In genomic region chr22:39601180-39601535, GRCh38 we compare ENCODE assay signal across 2 cellular contexts.
TF ChIP-seq lines count a peak whose summit lies in the region.

No MANE protein-coding gene starts in this region.

TF ChIP-seq in GM12878, 131 proteins besides CTCF, POLR2A, EP300 and RAD21:
- no peak for TF ChIP-seq CBX3 (IDR thresholded peaks at IDR 0.05; ENCODE audit: borderline replicate concordance, low read depth)
- no peak for TF ChIP-seq ZNF274 (IDR thresholded peaks at IDR 0.05; ENCODE audit: insufficient read depth, insufficient read length)
- no peak for TF ChIP-seq RBBP5 (conservative IDR thresholded peaks at IDR 0.05)
- no peak for TF ChIP-seq MYC (IDR thresholded peaks at IDR 0.05; ENCODE audit: insufficient read depth, insufficient read length, insufficient replicate concordance, low read length, severe bottlenecking)
- no peak for TF ChIP-seq JUNB (IDR thresholded peaks at IDR 0.05)
- no peak for TF ChIP-seq GATAD2B (conservative IDR thresholded peaks at IDR 0.05; ENCODE audit: low read depth)
- TF ChIP-seq HDAC2 (IDR thresholded peaks at IDR 0.05), result no peak
- no peak for TF ChIP-seq SMARCA5 (IDR thresholded peaks at IDR 0.05)

TF ChIP-seq in GM12891, 5 proteins besides CTCF, POLR2A, EP300 and RAD21:
- TF ChIP-seq SPI1 (IDR thresholded peaks at IDR 0.05; ENCODE audit: low read depth, low read length) (no peak), TAF1 (IDR thresholded peaks at IDR 0.05; ENCODE audit: low read depth, low read length) (no peak), POLR2AphosphoS5 (IDR thresholded peaks at IDR 0.05; ENCODE audit: low read depth, low read length) (no peak), POU2F2 (IDR thresholded peaks at IDR 0.05; ENCODE audit: low read depth, low read length) (no peak), PAX5 (IDR thresholded peaks at IDR 0.05; ENCODE audit: insufficient read depth, low read length, severe bottlenecking) (no peak)
TF ChIP-seq in GM12891: peak in this region for 0.
